1 cellular context compared by ENCODE assay signal in genomic region chr10:16856567-16856966, GRCh38.
TF ChIP-seq lines count a peak whose summit lies in the region.

No MANE protein-coding gene starts in this region.

TF ChIP-seq in SK-N-SH, 30 proteins besides CTCF, POLR2A, EP300 and RAD21 (continued from another document):
- TF ChIP-seq REST (IDR thresholded peaks at IDR 0.05; ENCODE audit: low read depth, low read length) (peak; percentile 66), ELF1 (IDR thresholded peaks at IDR 0.05) (no peak), USF1 (IDR thresholded peaks at IDR 0.05; ENCODE audit: borderline replicate concordance, low read depth) (0 out of 2 replicates have a peak, but pooled peaks have one; percentile 21), IRF3 (IDR thresholded peaks at IDR 0.05; ENCODE audit: low read depth, low read length) (no peak), MEF2A (IDR thresholded peaks at IDR 0.05; ENCODE audit: borderline replicate concordance, low read depth) (peak; percentile 94), FOSL2 (IDR thresholded peaks at IDR 0.05; ENCODE audit: borderline replicate concordance, low read depth) (peak; percentile 62; the same call in 1 of the 2 replicates), NRF1 (IDR thresholded peaks at IDR 0.05; ENCODE audit: low read depth, low read length) (no peak), RXRA (IDR thresholded peaks at IDR 0.05; ENCODE audit: borderline replicate concordance, low read depth) (peak; percentile 86; the same call in 1 of the 2 replicates), MAX (IDR thresholded peaks at IDR 0.05; ENCODE audit: low read depth) (peak; percentile 81), GABPA (IDR thresholded peaks at IDR 0.05; ENCODE audit: low read depth) (no peak), POLR2AphosphoS5 (IDR thresholded peaks at IDR 0.05; ENCODE audit: low read depth, low read length) (peak; percentile 98), YY1 (IDR thresholded peaks at IDR 0.05; ENCODE audit: low read depth) (peak; percentile 34; the same call in 1 of the 2 replicates), TEAD4 (IDR thresholded peaks at IDR 0.05; ENCODE audit: borderline replicate concordance, insufficient read depth) (peak; percentile 100), GATA2 (CRISPR knock-in tag; IDR thresholded peaks at IDR 0.05) (peak; percentile 79), TAF1 (IDR thresholded peaks at IDR 0.05; ENCODE audit: borderline replicate concordance, low read depth, low read length) (peak; percentile 69), ZBTB33 (IDR thresholded peaks at IDR 0.05; ENCODE audit: borderline replicate concordance, low read depth) (peak; percentile 89), FOXM1 (IDR thresholded peaks at IDR 0.05; ENCODE audit: low read depth) (peak; percentile 99), MXI1 (IDR thresholded peaks at IDR 0.05; ENCODE audit: low read depth, low read length) (no peak), FOXJ3 (CRISPR knock-in tag; IDR thresholded peaks at IDR 0.05) (0 out of 2 replicates have a peak, but pooled peaks have one; percentile 57), NFIC (IDR thresholded peaks at IDR 0.05; ENCODE audit: borderline replicate concordance) (peak; percentile 96), SMC3 (IDR thresholded peaks at IDR 0.05; ENCODE audit: low read depth, low read length) (peak; percentile 2)
- TF ChIP-seq, protein P1, sequence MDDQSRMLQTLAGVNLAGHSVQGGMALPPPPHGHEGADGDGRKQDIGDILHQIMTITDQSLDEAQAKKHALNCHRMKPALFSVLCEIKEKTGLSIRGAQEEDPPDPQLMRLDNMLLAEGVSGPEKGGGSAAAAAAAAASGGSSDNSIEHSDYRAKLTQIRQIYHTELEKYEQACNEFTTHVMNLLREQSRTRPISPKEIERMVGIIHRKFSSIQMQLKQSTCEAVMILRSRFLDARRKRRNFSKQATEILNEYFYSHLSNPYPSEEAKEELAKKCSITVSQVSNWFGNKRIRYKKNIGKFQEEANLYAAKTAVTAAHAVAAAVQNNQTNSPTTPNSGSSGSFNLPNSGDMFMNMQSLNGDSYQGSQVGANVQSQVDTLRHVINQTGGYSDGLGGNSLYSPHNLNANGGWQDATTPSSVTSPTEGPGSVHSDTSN (IDR thresholded peaks at IDR 0.05): peak; percentile 99
